In genomic region chr19:55645512-55645881, GRCh38 we compare ENCODE assay signal across 12 cellular contexts. TPM values are rescaled to one million over a fixed set of nuclear protein-coding genes. Genes with fewer than 3 reads are reported as not detected.
A peak's percentile ranks its signal among the peaks of the same experiment; 100 is the strongest.
DNase-seq lines count a peak whose midpoint lies in the region; ATAC-seq and TF ChIP-seq lines count a peak whose summit lies in the region.
"Had no signal": no experiment of that assay in that cellular context is flagged by ENCODE, and none has a peak within 500 bp of the region (broad histone marks: within the 10 kb centered on the region; RNA-seq: fewer than 3 reads in every experiment).

No MANE protein-coding gene starts in this region.

- peaks cover 4 to 13% of the 10 kb centered on the region in 2 donors for H3K36me3 Mint-ChIP-seq in CD4-positive, alpha-beta memory T cell
- peaks cover 25% of the 10 kb centered on the region for H3K36me3 Mint-ChIP-seq in activated CD8-positive, alpha-beta T cell treated with anti-CD3 and anti-CD28 coated beads, Interleukin-2, amount 10 ng/mL, durations not matched to agents 7 days and 5 days (ENCODE audit: low read depth)
- peaks cover 0 to 8% (median 0%) of the 10 kb centered on the region in 3 donors for H3K36me3 Mint-ChIP-seq in naive thymus-derived CD8-positive, alpha-beta T cell

- H3K27me3 ChIP-seq in CD4-positive, alpha-beta memory T cell (ENCODE audit: insufficient read depth, low read length), result no peaks in the 10 kb centered on the region
- no peaks in the 10 kb centered on the region for H3K27me3 ChIP-seq in ascending aorta
- H3K27me3 ChIP-seq: colonic mucosa, testis had no signal

- peaks cover 45% of the 10 kb centered on the region for H3K4me1 ChIP-seq in CD4-positive, alpha-beta memory T cell (ENCODE audit: insufficient read depth, low read length)
- peaks cover 11 to 16% of the 10 kb centered on the region in 2 donors for H3K4me1 ChIP-seq in ascending aorta

- no peak overlapping the region for H3K4me3 ChIP-seq in CD4-positive, alpha-beta memory T cell (ENCODE audit: low read length in 2 of 2)
- H3K4me3 ChIP-seq in GM12875 (ENCODE audit: low read depth, low read length) (peak overlapping the region; percentile 80), ascending aorta (no peak overlapping the region)
- H3K4me3 ChIP-seq: colonic mucosa, testis had no signal

- DNase-seq in CD4-positive, alpha-beta memory T cell, result no peak
- DNase-seq in activated CD8-positive, alpha-beta T cell treated with anti-CD3 and anti-CD28 coated beads, Interleukin-2, amount 10 ng/mL, durations not matched to agents 7 days and 5 days, result no peak
- DNase-seq in naive thymus-derived CD8-positive, alpha-beta T cell, result no peak
- DNase-seq in NCI-H748 (lab: John Stamatoyannopoulos, UW; ENCODE audit: unreplicated experiment) (no peak), ascending aorta (ENCODE audit: low spot score in 2 of 2) (no peak)
- DNase-seq: colonic mucosa, NCI-H1092, NCI-H446, testis had no signal

- no peak overlapping the region for H3K27ac ChIP-seq in CD4-positive, alpha-beta memory T cell (ENCODE audit: low read depth, low read length)
- no peak overlapping the region for H3K27ac ChIP-seq in ascending aorta
- H3K27ac ChIP-seq: colonic mucosa, testis had no signal

- H3K9me3 ChIP-seq in CD4-positive, alpha-beta memory T cell (ENCODE audit: control insufficient read depth in 1 of 2, low read length in 2 of 2), result no peaks in the 10 kb centered on the region
- H3K9me3 ChIP-seq in ascending aorta, result no peaks in the 10 kb centered on the region
- H3K9me3 ChIP-seq: colonic mucosa, testis had no signal

- TF ChIP-seq CTCF in GM12875 (IDR thresholded peaks at IDR 0.05; ENCODE audit: borderline replicate concordance, insufficient read depth, low read depth, low read length) (no peak), ascending aorta (IDR thresholded peaks at IDR 0.05) (no peak)

- H3K27me3 Mint-ChIP-seq in CD4-positive, alpha-beta memory T cell, result no peaks in the 10 kb centered on the region
- H3K27me3 Mint-ChIP-seq in activated CD8-positive, alpha-beta T cell treated with anti-CD3 and anti-CD28 coated beads, Interleukin-2, amount 10 ng/mL, durations not matched to agents 7 days and 5 days (ENCODE audit: low read depth), result no peaks in the 10 kb centered on the region
- no peaks in the 10 kb centered on the region for H3K27me3 Mint-ChIP-seq in naive thymus-derived CD8-positive, alpha-beta T cell

- H3K9me3 Mint-ChIP-seq in CD4-positive, alpha-beta memory T cell, result peaks cover 0 to 1% (median 0%) of the 10 kb centered on the region in 8 donors
- no peaks in the 10 kb centered on the region for H3K9me3 Mint-ChIP-seq in activated CD8-positive, alpha-beta T cell treated with anti-CD3 and anti-CD28 coated beads, Interleukin-2, amount 10 ng/mL, durations not matched to agents 7 days and 5 days (ENCODE audit: insufficient read depth)
- H3K9me3 Mint-ChIP-seq in naive thymus-derived CD8-positive, alpha-beta T cell, result no peaks in the 10 kb centered on the region

- peaks cover 7% of the 10 kb centered on the region for H3K36me3 ChIP-seq in CD4-positive, alpha-beta memory T cell (ENCODE audit: insufficient read depth, low read length)
- peaks cover 3 to 10% of the 10 kb centered on the region in 2 donors for H3K36me3 ChIP-seq in ascending aorta
- H3K36me3 ChIP-seq: colonic mucosa had no signal

- CTCF ChIA-PET in CD4-positive, alpha-beta memory T cell (lab: Charles Lee; ENCODE audit: partially characterized antibody), result interaction anchor here (1.6 to 4.1 kb wide), 3 partner anchors 13 to 178 kb away, joined by 5 to 36 read pairs (median 6); no protein-coding TSS in a partner anchor
- CTCF ChIA-PET in activated CD8-positive, alpha-beta T cell treated with anti-CD3 and anti-CD28 coated beads, Interleukin-2, amount 10 ng/mL, durations not matched to agents 7 days and 5 days (lab: Charles Lee), result interaction anchor here (1.1 kb wide), 1 partner anchor 9 kb away, joined by 6 read pairs; no protein-coding TSS in a partner anchor

- POLR2A ChIA-PET in CD4-positive, alpha-beta memory T cell (lab: Charles Lee; ENCODE audit: partially characterized antibody), result interaction anchor here (3.7 to 4.0 kb wide), 2 partner anchors 9 to 12 kb away, joined by 51 to 84 read pairs; partner anchors contain the start of gene U2AF2
- POLR2A ChIA-PET in activated CD8-positive, alpha-beta T cell treated with anti-CD3 and anti-CD28 coated beads, Interleukin-2, amount 10 ng/mL, durations not matched to agents 7 days and 5 days (lab: Charles Lee), result interaction anchor here (1.5 to 2.4 kb wide), 2 partner anchors 9 to 13 kb away, joined by 4 to 6 read pairs; no protein-coding TSS in a partner anchor
- POLR2A ChIA-PET in naive thymus-derived CD8-positive, alpha-beta T cell (lab: Charles Lee), result interaction anchor here (0.7 to 9.2 kb wide), 3 partner anchors 9 to 46 kb away, joined by 3 to 148 read pairs (median 3); partner anchors contain the start of genes FIZ1 and ZNF524

- H3K4me3 Mint-ChIP-seq in CD4-positive, alpha-beta memory T cell, result peak overlapping the region in 7 of 8 donors; percentile 51 to 70 (median 60)
- peak overlapping the region; percentile 57 for H3K4me3 Mint-ChIP-seq in activated CD8-positive, alpha-beta T cell treated with anti-CD3 and anti-CD28 coated beads, Interleukin-2, amount 10 ng/mL, durations not matched to agents 7 days and 5 days
- peak overlapping the region; percentile 36 to 91 (median 56) for H3K4me3 Mint-ChIP-seq in naive thymus-derived CD8-positive, alpha-beta T cell

- intact Hi-C loops in CD4-positive, alpha-beta memory T cell (cut with micrococcal nuclease), result no loop called here
- intact Hi-C loops in ascending aorta (cut with DNase I), result loop anchor here (5.0 kb wide), 1 partner anchor 258 kb away; the partner anchor contains the start of gene RPL28

- no peak for ATAC-seq in activated CD8-positive, alpha-beta T cell treated with anti-CD3 and anti-CD28 coated beads, Interleukin-2, amount 10 ng/mL, durations not matched to agents 7 days and 5 days
- ATAC-seq in naive thymus-derived CD8-positive, alpha-beta T cell, result no peak
- no peak for ATAC-seq in activated CD4-positive, CD25-positive, alpha-beta regulatory T cell treated with anti-CD3 and anti-CD28 coated beads, Interleukin-2, amount 50 U/mL, for 24 hours
- ATAC-seq: right cardiac atrium had no signal

- H3K4me1 Mint-ChIP-seq in CD4-positive, alpha-beta memory T cell, result peaks cover 23 to 59% (median 38%) of the 10 kb centered on the region in 4 donors
- H3K4me1 Mint-ChIP-seq in activated CD8-positive, alpha-beta T cell treated with anti-CD3 and anti-CD28 coated beads, Interleukin-2, amount 10 ng/mL, durations not matched to agents 7 days and 5 days (ENCODE audit: low read depth), result peaks cover 53% of the 10 kb centered on the region
- H3K4me1 Mint-ChIP-seq in naive thymus-derived CD8-positive, alpha-beta T cell, result peaks cover 32 to 65% (median 63%) of the 10 kb centered on the region in 4 donors

- peak overlapping the region in 4 of 7 donors; percentile 50 to 71 (median 62) for H3K27ac Mint-ChIP-seq in CD4-positive, alpha-beta memory T cell
- peak overlapping the region; percentile 52 for H3K27ac Mint-ChIP-seq in activated CD8-positive, alpha-beta T cell treated with anti-CD3 and anti-CD28 coated beads, Interleukin-2, amount 10 ng/mL, durations not matched to agents 7 days and 5 days
- H3K27ac Mint-ChIP-seq in naive thymus-derived CD8-positive, alpha-beta T cell, result peak overlapping the region in 6 of 10 donors; percentile 15 to 82 (median 69)

RNA-seq across cellular contexts. Expression of gene ZNF581, which starts 2.0 kb away (rescaled TPM):
- total RNA-seq in CD4-positive, alpha-beta memory T cell, result 10 to 100 TPM; 21.2 to 23.4 TPM
- 10 to 100 TPM; 22.5 to 28.5 TPM for polyA plus RNA-seq in CD4-positive, alpha-beta memory T cell
- 10 to 100 TPM; 22.7 to 24.4 TPM for total RNA-seq in activated CD8-positive, alpha-beta T cell treated with anti-CD3 and anti-CD28 coated beads, Interleukin-2, amount 10 ng/mL, durations not matched to agents 7 days and 5 days
- 10 to 100 TPM; 33.8 to 36.3 TPM for total RNA-seq in naive thymus-derived CD8-positive, alpha-beta T cell
- polyA plus RNA-seq in naive thymus-derived CD8-positive, alpha-beta T cell, result 10 to 100 TPM; 21.2 to 35.9 (median 34.9) TPM
- total RNA-seq in ascending aorta, result 12.1 TPM

RNA-seq across cellular contexts. Expression of gene CCDC106, which starts 2.5 kb away (rescaled TPM):
- total RNA-seq in CD4-positive, alpha-beta memory T cell, result 1 to 10 TPM; 1.2 to 1.5 TPM
- polyA plus RNA-seq in CD4-positive, alpha-beta memory T cell, result under 1 TPM; 0.47 to 0.69 TPM
- 1 to 10 TPM; 8.7 to 9.4 TPM for total RNA-seq in activated CD8-positive, alpha-beta T cell treated with anti-CD3 and anti-CD28 coated beads, Interleukin-2, amount 10 ng/mL, durations not matched to agents 7 days and 5 days
- 1 to 10 TPM; 5.3 to 8.3 TPM for total RNA-seq in naive thymus-derived CD8-positive, alpha-beta T cell
- polyA plus RNA-seq in naive thymus-derived CD8-positive, alpha-beta T cell, result 1 to 10 TPM; 2.6 to 4.4 (median 4.3) TPM
- total RNA-seq in ascending aorta, result 27.6 TPM

RNA-seq across cellular contexts. Expression of gene ZNF580, which starts 4.7 kb away (rescaled TPM):
- total RNA-seq in CD4-positive, alpha-beta memory T cell, result 100 to 1,000 TPM in 1 of 2 experiments, 10 to 100 TPM in 1; 92.7 to 105 TPM
- polyA plus RNA-seq in CD4-positive, alpha-beta memory T cell, result 10 to 100 TPM in 1 of 2 donors, 1 to 10 TPM in 1; 7.2 to 17.8 TPM
- 10 to 100 TPM; 30.2 to 32.1 TPM for total RNA-seq in activated CD8-positive, alpha-beta T cell treated with anti-CD3 and anti-CD28 coated beads, Interleukin-2, amount 10 ng/mL, durations not matched to agents 7 days and 5 days
- 100 to 1,000 TPM; 110 to 111 TPM for total RNA-seq in naive thymus-derived CD8-positive, alpha-beta T cell
- 10 to 100 TPM; 15.3 to 21.7 (median 20.3) TPM for polyA plus RNA-seq in naive thymus-derived CD8-positive, alpha-beta T cell
- 163 TPM for total RNA-seq in ascending aorta

RNA-seq across cellular contexts. Expression of gene U2AF2, which starts 9.3 kb away (rescaled TPM):
- 100 to 1,000 TPM; 256 to 259 TPM for total RNA-seq in CD4-positive, alpha-beta memory T cell
- polyA plus RNA-seq in CD4-positive, alpha-beta memory T cell, result 10 to 100 TPM in 1 of 2 donors, 1 to 10 TPM in 1; 1.3 to 14.3 TPM
- total RNA-seq in activated CD8-positive, alpha-beta T cell treated with anti-CD3 and anti-CD28 coated beads, Interleukin-2, amount 10 ng/mL, durations not matched to agents 7 days and 5 days, result 100 to 1,000 TPM; 296 to 321 TPM
- 100 to 1,000 TPM; 284 to 289 TPM for total RNA-seq in naive thymus-derived CD8-positive, alpha-beta T cell
- polyA plus RNA-seq in naive thymus-derived CD8-positive, alpha-beta T cell, result 10 to 100 TPM in 1 of 3 donors, 1 to 10 TPM in 2; 6.6 to 10.6 (median 8.1) TPM
- 221 TPM for total RNA-seq in ascending aorta

RNA-seq across cellular contexts. Expression of gene ZNF784, which starts 21.1 kb away (rescaled TPM):
- 1 to 10 TPM; 7.4 TPM for total RNA-seq in CD4-positive, alpha-beta memory T cell
- 1 to 10 TPM; 1.7 to 2.1 TPM for polyA plus RNA-seq in CD4-positive, alpha-beta memory T cell
- total RNA-seq in activated CD8-positive, alpha-beta T cell treated with anti-CD3 and anti-CD28 coated beads, Interleukin-2, amount 10 ng/mL, durations not matched to agents 7 days and 5 days, result 1 to 10 TPM; 5.2 to 5.3 TPM
- total RNA-seq in naive thymus-derived CD8-positive, alpha-beta T cell, result 1 to 10 TPM; 8.1 to 9.2 TPM
- polyA plus RNA-seq in naive thymus-derived CD8-positive, alpha-beta T cell, result 1 to 10 TPM in 2 of 3 donors, under 1 TPM in 1; 0.64 to 1.4 (median 1.1) TPM
- 14.7 TPM for total RNA-seq in ascending aorta
